1 cellular context compared by ENCODE assay signal in the genomic region with DNA sequence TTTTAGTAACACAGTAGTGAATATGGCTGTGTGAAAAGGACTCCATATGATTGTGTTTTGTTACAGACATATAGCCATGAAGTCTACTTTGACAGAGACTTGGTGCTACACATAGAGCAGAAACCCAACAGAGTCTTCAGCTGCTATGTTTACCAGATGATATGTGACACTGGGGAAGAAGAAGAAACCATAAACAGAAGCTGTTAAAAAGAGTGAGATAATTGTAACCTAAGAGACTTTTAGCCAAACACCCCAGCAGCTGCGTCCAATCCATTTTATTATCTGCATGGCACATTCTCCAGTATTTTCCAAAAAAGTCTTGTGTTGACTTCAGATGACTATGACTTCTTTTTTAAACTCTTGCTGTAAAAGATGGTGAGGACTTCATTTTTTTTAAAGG.
TF ChIP-seq lines count a peak whose summit lies in the region.

No MANE protein-coding gene starts in this region.

TF ChIP-seq in GM12878, 131 proteins besides CTCF, POLR2A, EP300 and RAD21:
- no peak for TF ChIP-seq NR2F1 (conservative IDR thresholded peaks at IDR 0.05)
- no peak for TF ChIP-seq RAD51 (IDR thresholded peaks at IDR 0.05)
- no peak for TF ChIP-seq USF2 (IDR thresholded peaks at IDR 0.05; ENCODE audit: borderline replicate concordance, low read depth, low read length)
- no peak for TF ChIP-seq USF1 (IDR thresholded peaks at IDR 0.05; ENCODE audit: borderline replicate concordance, extremely low read length, insufficient read depth, low read depth, low read length)
- no peak for TF ChIP-seq BMI1 (IDR thresholded peaks at IDR 0.05; ENCODE audit: borderline replicate concordance)
- TF ChIP-seq EED (IDR thresholded peaks at IDR 0.05; ENCODE audit: low read depth): no peak
- TF ChIP-seq ASH2L (IDR thresholded peaks at IDR 0.05; ENCODE audit: borderline replicate concordance, low read depth): no peak
- no peak for TF ChIP-seq ZNF24 (IDR thresholded peaks at IDR 0.05)
- TF ChIP-seq IRF3 (IDR thresholded peaks at IDR 0.05): no peak
